In the genomic region with DNA sequence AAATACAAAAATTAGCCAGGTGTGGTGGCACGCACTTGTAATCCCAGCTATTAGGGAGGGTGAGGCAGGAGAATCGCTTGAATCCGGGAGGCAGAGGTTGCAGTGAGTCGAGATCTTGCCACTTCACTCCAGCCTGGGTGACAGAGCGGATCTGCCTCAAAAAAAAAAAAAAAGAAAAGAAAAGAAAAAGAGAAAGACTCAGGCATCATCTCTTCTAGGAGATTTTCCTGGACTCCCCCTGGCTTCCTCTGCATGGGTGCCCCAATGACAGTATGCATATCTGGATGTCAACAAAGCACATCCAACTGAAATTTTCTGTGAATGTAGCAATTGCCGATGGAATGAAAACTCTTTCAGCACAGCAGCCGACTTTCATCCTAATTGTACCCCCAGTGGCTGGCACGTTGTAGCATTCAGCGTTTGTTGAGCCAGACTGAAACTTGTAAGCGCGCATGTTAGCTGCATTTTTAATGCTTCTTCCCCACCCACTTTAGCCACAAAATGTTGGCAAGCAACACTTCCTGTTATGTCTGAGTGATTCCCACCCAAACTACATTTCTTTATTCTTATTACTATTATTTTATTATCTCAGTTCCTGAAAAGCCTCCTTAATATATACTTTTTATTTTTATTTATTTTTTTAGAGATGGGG, we compare ENCODE assay signal across 9 cellular contexts.
DNase-seq lines count a peak whose midpoint lies in the region; ATAC-seq, FAIRE-seq and TF ChIP-seq lines count a peak whose summit lies in the region.
"Had no signal": no experiment of that assay in that cellular context is flagged by ENCODE, and none has a peak within 500 bp of the region (broad histone marks: within the 10 kb centered on the region; RNA-seq: fewer than 3 reads in every experiment).

No MANE protein-coding gene starts in this region.

- peak overlapping the region; percentile 43 for H2AFZ ChIP-seq in keratinocyte (ENCODE audit: control insufficient read depth, low read length)

- FAIRE-seq in keratinocyte (lab: Jason Lieb, UNC), result no peak

- H3K4me1 ChIP-seq in keratinocyte (ENCODE audit: control insufficient read depth, extremely low read depth, insufficient read depth, low read length), result peaks cover 13% of the 10 kb centered on the region

- DNase-seq in EH (ENCODE audit: low read depth) (peak; percentile 46), keratinocyte (ENCODE audit: low read depth, low spot score) (no peak), occipital lobe (lab: John Stamatoyannopoulos, UW) (no peak), 8988T (no peak), globus pallidus (ENCODE audit: low spot score) (no peak)
- peak; percentile 46 for DNase-seq in activated CD8-positive, alpha-beta memory T cell treated with anti-CD3 and anti-CD28 coated beads, Interleukin-2, amount 50 U/mL, for 4 hours

- no peaks in the 10 kb centered on the region for H3K79me2 ChIP-seq in keratinocyte (ENCODE audit: control insufficient read depth, insufficient read depth, low read length)

- peak overlapping the region; percentile 10 for H3K4me2 ChIP-seq in keratinocyte (ENCODE audit: control insufficient read depth, extremely low read depth, insufficient read depth, low read depth, low read length)

- peak; percentile 63 for ATAC-seq in HG03060 (IDR thresholded peaks at IDR 0.05; ENCODE audit: low read depth, unreplicated experiment)
- ATAC-seq in GM18520 (IDR thresholded peaks at IDR 0.05; ENCODE audit: unreplicated experiment), result no peak

- H3K36me3 ChIP-seq in keratinocyte (ENCODE audit: control insufficient read depth in 2 of 2, extremely low read depth in 1 of 2, insufficient read depth in 2 of 2, low read length in 2 of 2), result no peaks in the 10 kb centered on the region

- no peak for TF ChIP-seq CTCF in keratinocyte (optimal IDR thresholded peaks at IDR 0.05 in 1 of 3, IDR thresholded peaks at IDR 0.05 in 1 of 3, conservative IDR thresholded peaks at IDR 0.05 in 1 of 3; ENCODE audit: extremely low read depth in 1 of 3, insufficient read depth in 2 of 3, low read length in 3 of 3)

- H3K9ac ChIP-seq in keratinocyte (ENCODE audit: control insufficient read depth, extremely low read depth, insufficient read depth, low read length), result no peak overlapping the region

- no peaks in the 10 kb centered on the region for H3K27me3 ChIP-seq in keratinocyte (ENCODE audit: control insufficient read depth, extremely low read depth, insufficient read depth, low read length)

- H4K20me1 ChIP-seq in keratinocyte (ENCODE audit: control insufficient read depth, extremely low read depth, insufficient read depth, low read length), result no peaks in the 10 kb centered on the region

- dilution Hi-C loops in keratinocyte (cut with MboI; ENCODE audit: extremely low pct_ligation_motif_present, low sequenced_read_pairs), result no loop called here

- no peak overlapping the region for H3K27ac ChIP-seq in keratinocyte (ENCODE audit: control insufficient read depth, insufficient read depth, low read length)

- H3K9me3 ChIP-seq in keratinocyte (ENCODE audit: control insufficient read depth, low read depth, low read length), result no peaks in the 10 kb centered on the region

- H3K4me3 ChIP-seq in keratinocyte (ENCODE audit: control insufficient read depth in 2 of 3, extremely low read depth in 1 of 3, insufficient read depth in 2 of 3, low read depth in 1 of 3, low read length in 3 of 3), result no peak overlapping the region
- H3K4me3 ChIP-seq: skin epidermis had no signal

- no peaks in the 10 kb centered on the region for H3K9me1 ChIP-seq in keratinocyte (ENCODE audit: control insufficient read depth, extremely low read depth, insufficient read depth, low read length)

Comparison
In these comparisons a context has a peak if more than half of its experiments do, and no peak if none do; other contexts are left out.
1. DNase-seq: peak in EH (single experiment) and activated CD8-positive, alpha-beta memory T cell treated with anti-CD3 and anti-CD28 coated beads, Interleukin-2, amount 50 U/mL, for 4 hours (single experiment); none in keratinocyte (single experiment), occipital lobe (single experiment), 8988T (single experiment) and globus pallidus (single experiment).